14 cellular contexts compared by ENCODE assay signal in the genomic region with DNA sequence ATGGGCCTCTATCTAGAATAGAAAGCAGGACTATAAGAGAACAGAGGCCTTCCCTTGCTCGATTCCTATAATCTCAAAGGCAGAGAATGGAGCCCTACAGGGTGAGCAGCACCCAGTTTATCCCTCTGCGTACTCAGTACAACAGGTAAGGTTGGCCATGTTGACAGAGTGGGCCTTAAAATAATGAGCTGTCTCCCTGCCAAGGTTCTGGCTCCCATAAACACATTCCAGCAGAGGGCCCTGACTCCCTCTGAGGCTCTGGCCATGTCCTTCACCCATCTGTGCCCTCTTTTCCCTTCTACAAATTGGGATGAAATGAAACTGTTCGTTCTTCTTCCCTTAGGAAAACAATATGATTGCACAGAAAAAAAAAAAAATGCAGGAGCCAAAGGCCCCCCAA. TPM values are rescaled to one million over a fixed set of nuclear protein-coding genes. Genes with fewer than 3 reads are reported as not detected.
DNase-seq lines count a peak whose midpoint lies in the region; ATAC-seq and TF ChIP-seq lines count a peak whose summit lies in the region.
"Had no signal": no experiment of that assay in that cellular context is flagged by ENCODE, and none has a peak within 500 bp of the region (broad histone marks: within the 10 kb centered on the region; RNA-seq: fewer than 3 reads in every experiment).

No MANE protein-coding gene starts in this region.

- no TSS peak for BruUV-seq in mammary epithelial cell (replicated peaks; lab: Mats Ljungman, UMichigan)

- no peak for TF ChIP-seq POLR2A in heart left ventricle (IDR thresholded peaks at IDR 0.05)

- DNase-seq in T47D (ENCODE audit: low read depth in 1 of 2, low spot score in 1 of 2) = peak; percentile 78 to 84
- no peak for DNase-seq in mammary epithelial cell
- peak in 1 of 5 donors; percentile 40 for DNase-seq in heart left ventricle
- DNase-seq in omental fat pad (ENCODE audit: low spot score) = peak; percentile 11
- no peak for DNase-seq in NCI-H128 (lab: John Stamatoyannopoulos, UW; ENCODE audit: unreplicated experiment)
- DNase-seq in AML-193 (lab: John Stamatoyannopoulos, UW) = no peak
- DNase-seq: COR-L47; midbrain; NCI-H1694; stimulated activated CD4-positive, alpha-beta T cell treated with anti-CD3 and anti-CD28 coated beads, Interleukin-15, amount 100 ng/mL, for 24 hours had no signal

- intact Hi-C loops in mammary epithelial cell (cut with micrococcal nuclease) (no loop called here), heart left ventricle (cut with DNase I) (no loop called here)

- no peaks in the 10 kb centered on the region for H4K20me1 ChIP-seq in mammary epithelial cell (ENCODE audit: insufficient read depth, low read length)

- WGBS in mammary epithelial cell (ENCODE audit: low coverage, missing lambda C conversion rate) = 93% methylated on average over 3 of the region's 3 CpGs
- WGBS in heart left ventricle, 4 donors = 46 to 63% (median 50%) methylated on average over 3 of the region's 3 CpGs

- H3K4me3 ChIP-seq in mammary epithelial cell (replicated peaks in 1 of 3; ENCODE audit: insufficient read depth in 1 of 3, low read depth in 2 of 3, low read length in 3 of 3) (no peak overlapping the region), heart left ventricle (no peak overlapping the region)
- H3K4me3 ChIP-seq: pancreas had no signal

- peaks cover 85% of the 10 kb centered on the region for H3K79me2 ChIP-seq in mammary epithelial cell (ENCODE audit: insufficient read depth, low read length)

- in situ Hi-C loops in T47D (cut with HindIII; ENCODE audit: low pct_unique_long_range_greater_than_20kb, low sequenced_read_pairs) = no loop called here
- in situ Hi-C loops in mammary epithelial cell (cut with MboI; ENCODE audit: low sequenced_read_pairs in 2 of 2) = loop anchor here in 1 of 2 donors (5.0 kb wide), 1 partner anchor 96 kb away; no protein-coding TSS in a partner anchor

- no peak overlapping the region for H3K4me2 ChIP-seq in mammary epithelial cell (ENCODE audit: insufficient read depth, low read depth, low read length)

- no peak overlapping the region for H2AFZ ChIP-seq in mammary epithelial cell (ENCODE audit: low read depth, low read length)

- dilution Hi-C loops in mammary epithelial cell (cut with HindIII; ENCODE audit: low sequenced_read_pairs) = no loop called here

- CTCF ChIA-PET in mammary epithelial cell (lab: Charles Lee; ENCODE audit: low non-redundant PET) = no interaction called here

- no peaks in the 10 kb centered on the region for H3K9me3 ChIP-seq in mammary epithelial cell (replicated peaks; ENCODE audit: insufficient read depth, low read length)
- H3K9me3 ChIP-seq in heart left ventricle = no peaks in the 10 kb centered on the region
- H3K9me3 ChIP-seq: pancreas had no signal

- no peak overlapping the region for H3K27ac ChIP-seq in mammary epithelial cell (ENCODE audit: insufficient read depth, low read depth, low read length)
- H3K27ac ChIP-seq in heart left ventricle = peak overlapping the region in 10 of 12 donors; percentile 2 to 84 (median 40)
- H3K27ac ChIP-seq: pancreas had no signal

- no peak for TF ChIP-seq CTCF in mammary epithelial cell (conservative IDR thresholded peaks at IDR 0.05 in 1 of 2, IDR thresholded peaks at IDR 0.05 in 1 of 2; ENCODE audit: extremely low read depth in 1 of 2, insufficient read depth in 1 of 2, low read depth in 1 of 2, low read length in 2 of 2)
- peak in 2 of 12 donors; percentile 18 to 23 for TF ChIP-seq CTCF in heart left ventricle (IDR thresholded peaks at IDR 0.05)
- TF ChIP-seq CTCF in omental fat pad (IDR thresholded peaks at IDR 0.05) = no peak

- no peak overlapping the region for H3K9ac ChIP-seq in mammary epithelial cell (ENCODE audit: insufficient read depth, low read length)

- H3K27me3 ChIP-seq in mammary epithelial cell (ENCODE audit: insufficient read depth, low read length) (no peaks in the 10 kb centered on the region), heart left ventricle (no peaks in the 10 kb centered on the region)
- H3K27me3 ChIP-seq: pancreas had no signal

- H3K36me3 ChIP-seq in mammary epithelial cell (ENCODE audit: insufficient read depth, low read length) (peaks cover 42% of the 10 kb centered on the region), heart left ventricle (peaks cover 0 to 92% (median 84%) of the 10 kb centered on the region in 9 donors)

- peak; percentile 28 to 63 (median 48) for ATAC-seq in heart left ventricle
- ATAC-seq in omental fat pad (ENCODE audit: low FRiP score) = no peak
- ATAC-seq in GM19351 (IDR thresholded peaks at IDR 0.05; ENCODE audit: unreplicated experiment) = no peak
- ATAC-seq in GM19035 (IDR thresholded peaks at IDR 0.05; ENCODE audit: unreplicated experiment) = no peak
- ATAC-seq: WTC11 had no signal

- H3K4me1 ChIP-seq in mammary epithelial cell (ENCODE audit: insufficient read depth, low read length) = peaks cover 20% of the 10 kb centered on the region
- H3K4me1 ChIP-seq in heart left ventricle = peaks cover 0 to 56% (median 34%) of the 10 kb centered on the region in 12 donors
- H3K4me1 ChIP-seq: pancreas had no signal

RNA-seq across cellular contexts. Expression of gene PNMA1, which starts 16.9 kb away (rescaled TPM):
- total RNA-seq in mammary epithelial cell (10 to 100 TPM; 15.7 to 30.5 TPM), heart left ventricle (10 to 100 TPM; 14.5 to 32.3 (median 25.9) TPM), omental fat pad (10 to 100 TPM; 14.8 to 22.6 (median 20.1) TPM)
- polyA plus RNA-seq in mammary epithelial cell (17.0 TPM), heart left ventricle (10 to 100 TPM in 1 of 2 donors, 1 to 10 TPM in 1; 7.4 to 27.3 TPM)
- 33.6 TPM for polyA minus RNA-seq in mammary epithelial cell

Comparison
In these comparisons a context has a peak if more than half of its experiments do, and no peak if none do; other contexts are left out.
1. DNase-seq: peak in T47D (2 of 2) and omental fat pad (single experiment); none in mammary epithelial cell (single experiment), NCI-H128 (single experiment) and AML-193 (0 of 2).
2. ATAC-seq: peak in heart left ventricle (4 of 4); none in omental fat pad (single experiment), GM19351 (single experiment) and GM19035 (single experiment).